In genomic region chr2:73917296-73917695, GRCh38 we compare ENCODE assay signal across 1 cellular context.
TF ChIP-seq lines count a peak whose summit lies in the region.

No MANE protein-coding gene starts in this region.

TF ChIP-seq in GM12878, 131 proteins besides CTCF, POLR2A, EP300 and RAD21:
- no peak for TF ChIP-seq NKRF (conservative IDR thresholded peaks at IDR 0.05)
- TF ChIP-seq E4F1 (IDR thresholded peaks at IDR 0.05; ENCODE audit: borderline replicate concordance, partially characterized antibody): no peak
- TF ChIP-seq MEF2B (IDR thresholded peaks at IDR 0.05; ENCODE audit: partially characterized antibody, poor library complexity, severe bottlenecking): peak; percentile 53
